In the genomic region with DNA sequence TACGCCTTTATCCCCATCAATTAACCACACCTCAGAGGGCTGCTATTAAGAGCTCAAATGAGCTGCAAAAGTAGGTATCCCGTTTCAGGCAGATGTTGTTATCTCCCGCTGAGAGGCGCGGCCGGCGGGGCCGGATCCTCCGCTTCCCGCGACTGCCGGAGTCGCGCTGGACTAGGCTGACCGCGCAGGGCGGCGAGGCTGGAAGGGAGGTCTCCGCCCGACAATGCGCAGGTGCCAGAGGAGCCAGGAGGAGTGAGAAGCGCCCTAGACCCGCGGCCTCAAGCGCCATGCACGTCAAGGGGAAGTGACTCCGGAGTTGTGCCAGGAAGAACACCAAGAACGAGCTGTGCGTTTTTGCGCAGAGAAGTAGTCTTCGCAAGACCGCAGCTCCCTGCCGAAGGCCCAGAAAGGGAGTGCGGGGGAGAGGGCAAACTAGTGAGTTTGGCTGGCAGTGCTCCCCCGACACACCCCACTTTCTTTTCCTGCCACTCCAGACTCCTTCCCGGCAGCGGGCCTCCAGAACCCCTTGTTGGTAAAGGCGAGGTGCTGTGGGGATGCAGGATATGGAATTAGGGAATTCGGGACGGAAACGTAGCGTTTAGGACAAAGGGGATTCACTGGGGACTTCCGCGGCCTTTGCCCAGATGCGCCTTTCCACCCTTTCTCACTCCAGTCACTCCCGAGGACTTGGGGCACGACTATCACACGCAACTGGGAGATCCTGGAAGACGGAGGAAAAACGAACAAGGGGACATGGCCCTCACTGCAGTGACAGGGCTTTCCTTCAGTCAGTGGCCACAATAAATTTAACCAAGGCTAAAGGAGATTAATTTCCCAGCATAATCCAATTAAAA, we compare ENCODE assay signal across 10 cellular contexts. TPM values are rescaled to one million over a fixed set of nuclear protein-coding genes. Genes with fewer than 3 reads are reported as not detected.
A peak's percentile ranks its signal among the peaks of the same experiment; 100 is the strongest.
DNase-seq lines count a peak whose midpoint lies in the region; ATAC-seq and TF ChIP-seq lines count a peak whose summit lies in the region.
"Had no signal": no experiment of that assay in that cellular context is flagged by ENCODE, and none has a peak within 500 bp of the region (broad histone marks: within the 10 kb centered on the region; RNA-seq: fewer than 3 reads in every experiment).

No MANE protein-coding gene starts in this region.

- no peak for DNase-seq in activated naive CD8-positive, alpha-beta T cell treated with anti-CD3 and anti-CD28 coated beads, Interleukin-2, amount 10 ng/mL, durations not matched to agents 7 days and 5 days
- DNase-seq in activated naive CD8-positive, alpha-beta T cell treated with anti-CD3 and anti-CD28 coated beads for 36 hours, result no peak
- peak; percentile 29 for DNase-seq in mammary epithelial cell
- DNase-seq in tibial nerve (ENCODE audit: low spot score in 2 of 2), result no peak
- DNase-seq in aorta, result no peak
- DNase-seq: activated CD8-positive, alpha-beta memory T cell treated with anti-CD3 and anti-CD28 coated beads, Interleukin-2, amount 50 U/mL, for 4 hours had no signal

- peak overlapping the region; percentile 23 to 45 (median 33) for H3K4me3 ChIP-seq in mammary epithelial cell (replicated peaks in 1 of 3; ENCODE audit: insufficient read depth in 1 of 3, low read depth in 2 of 3, low read length in 3 of 3)
- H3K4me3 ChIP-seq in tibial nerve, result peak overlapping the region in 2 of 4 donors; percentile 21 to 36
- H3K4me3 ChIP-seq in aorta (ENCODE audit: low read length in 2 of 2), result no peak overlapping the region

- no peak overlapping the region for H3K27ac Mint-ChIP-seq in activated naive CD8-positive, alpha-beta T cell treated with anti-CD3 and anti-CD28 coated beads, Interleukin-2, amount 10 ng/mL, durations not matched to agents 7 days and 5 days
- H3K27ac Mint-ChIP-seq in activated naive CD8-positive, alpha-beta T cell treated with anti-CD3 and anti-CD28 coated beads for 36 hours, result no peak overlapping the region

- H3K4me1 ChIP-seq in mammary epithelial cell (ENCODE audit: insufficient read depth, low read length), result peaks cover 14% of the 10 kb centered on the region
- H3K4me1 ChIP-seq in tibial nerve, result peaks cover 0 to 69% (median 13%) of the 10 kb centered on the region in 4 donors
- H3K4me1 ChIP-seq in aorta (ENCODE audit: control insufficient read depth in 1 of 2, insufficient read depth in 2 of 2, low read length in 2 of 2), result no peaks in the 10 kb centered on the region

- no peak for TF ChIP-seq EP300 in tibial nerve (IDR thresholded peaks at IDR 0.05)

- H3K27me3 ChIP-seq in mammary epithelial cell (ENCODE audit: insufficient read depth, low read length) (no peaks in the 10 kb centered on the region), layer of hippocampus (ENCODE audit: control insufficient read depth, insufficient read depth, low read length) (peaks cover 5% of the 10 kb centered on the region), tibial nerve (no peaks in the 10 kb centered on the region), aorta (ENCODE audit: control insufficient read depth in 1 of 2, insufficient read depth in 2 of 2, low read length in 1 of 2) (no peaks in the 10 kb centered on the region)

- peaks cover 90% of the 10 kb centered on the region for H3K27me3 Mint-ChIP-seq in activated naive CD8-positive, alpha-beta T cell treated with anti-CD3 and anti-CD28 coated beads, Interleukin-2, amount 10 ng/mL, durations not matched to agents 7 days and 5 days
- peaks cover 97% of the 10 kb centered on the region for H3K27me3 Mint-ChIP-seq in activated naive CD8-positive, alpha-beta T cell treated with anti-CD3 and anti-CD28 coated beads for 36 hours

- TF ChIP-seq CTCF in mammary epithelial cell (conservative IDR thresholded peaks at IDR 0.05 in 1 of 2, IDR thresholded peaks at IDR 0.05 in 1 of 2; ENCODE audit: extremely low read depth in 1 of 2, insufficient read depth in 1 of 2, low read depth in 1 of 2, low read length in 2 of 2) (no peak), tibial nerve (IDR thresholded peaks at IDR 0.05) (no peak)

- dilution Hi-C loops in mammary epithelial cell (cut with HindIII; ENCODE audit: low sequenced_read_pairs), result no loop called here

- no peaks in the 10 kb centered on the region for H4K20me1 ChIP-seq in mammary epithelial cell (ENCODE audit: insufficient read depth, low read length)

- TF ChIP-seq POLR2A in tibial nerve (IDR thresholded peaks at IDR 0.05), result no peak

- peaks cover 11% of the 10 kb centered on the region for H3K4me1 Mint-ChIP-seq in activated naive CD8-positive, alpha-beta T cell treated with anti-CD3 and anti-CD28 coated beads, Interleukin-2, amount 10 ng/mL, durations not matched to agents 7 days and 5 days
- peaks cover 20% of the 10 kb centered on the region for H3K4me1 Mint-ChIP-seq in activated naive CD8-positive, alpha-beta T cell treated with anti-CD3 and anti-CD28 coated beads for 36 hours

- H3K9me3 ChIP-seq in mammary epithelial cell (replicated peaks; ENCODE audit: insufficient read depth, low read length), result no peaks in the 10 kb centered on the region
- H3K9me3 ChIP-seq in tibial nerve, result peaks cover 0 to 2% (median 0%) of the 10 kb centered on the region in 4 donors
- no peaks in the 10 kb centered on the region for H3K9me3 ChIP-seq in aorta (ENCODE audit: control insufficient read depth, low read length)

- intact Hi-C loops in mammary epithelial cell (cut with micrococcal nuclease), result no loop called here
- intact Hi-C loops in aorta (cut with DNase I), result no loop called here

- H3K36me3 ChIP-seq in mammary epithelial cell (ENCODE audit: insufficient read depth, low read length) (no peaks in the 10 kb centered on the region), tibial nerve (peaks cover 0 to 30% (median 0%) of the 10 kb centered on the region in 3 donors), aorta (ENCODE audit: control insufficient read depth in 1 of 2, insufficient read depth in 2 of 2, low read length in 1 of 2) (no peaks in the 10 kb centered on the region)

- no peaks in the 10 kb centered on the region for H3K79me2 ChIP-seq in mammary epithelial cell (ENCODE audit: insufficient read depth, low read length)

- no peak for ATAC-seq in activated naive CD8-positive, alpha-beta T cell treated with anti-CD3 and anti-CD28 coated beads, Interleukin-2, amount 10 ng/mL, durations not matched to agents 7 days and 5 days (ENCODE audit: low read depth)
- ATAC-seq in HG02678 (IDR thresholded peaks at IDR 0.05; ENCODE audit: unreplicated experiment) (no peak), aorta (ENCODE audit: low FRiP score) (no peak)
- no peak for ATAC-seq in activated CD4-positive, CD25-positive, alpha-beta regulatory T cell treated with anti-CD3 and anti-CD28 coated beads, Interleukin-2, amount 50 U/mL, for 24 hours

- H3K9me3 Mint-ChIP-seq in activated naive CD8-positive, alpha-beta T cell treated with anti-CD3 and anti-CD28 coated beads, Interleukin-2, amount 10 ng/mL, durations not matched to agents 7 days and 5 days, result no peaks in the 10 kb centered on the region
- peaks cover 2% of the 10 kb centered on the region for H3K9me3 Mint-ChIP-seq in activated naive CD8-positive, alpha-beta T cell treated with anti-CD3 and anti-CD28 coated beads for 36 hours

- H3K36me3 Mint-ChIP-seq in activated naive CD8-positive, alpha-beta T cell treated with anti-CD3 and anti-CD28 coated beads, Interleukin-2, amount 10 ng/mL, durations not matched to agents 7 days and 5 days, result peaks cover 1% of the 10 kb centered on the region
- peaks cover 1% of the 10 kb centered on the region for H3K36me3 Mint-ChIP-seq in activated naive CD8-positive, alpha-beta T cell treated with anti-CD3 and anti-CD28 coated beads for 36 hours

- in situ Hi-C loops in mammary epithelial cell (cut with MboI; ENCODE audit: low sequenced_read_pairs in 2 of 2), result no loop called here

- WGBS in mammary epithelial cell (ENCODE audit: low coverage, missing lambda C conversion rate), result 17% methylated on average over 28 of the region's 50 CpGs
- 59 to 62% methylated on average over 50 of the region's 50 CpGs for WGBS in tibial nerve, 2 donors
- 37 to 39% methylated on average over 50 of the region's 50 CpGs for WGBS in aorta, 2 donors

- no peak overlapping the region for H3K27ac ChIP-seq in mammary epithelial cell (ENCODE audit: insufficient read depth, low read depth, low read length)
- peak overlapping the region; percentile 77 for H3K27ac ChIP-seq in layer of hippocampus (ENCODE audit: low read depth, low read length)
- peak overlapping the region; percentile 21 to 95 (median 54) for H3K27ac ChIP-seq in tibial nerve
- H3K27ac ChIP-seq in aorta (ENCODE audit: low read depth in 1 of 2, low read length in 2 of 2), result no peak overlapping the region
- H3K27ac ChIP-seq: C4-2B had no signal

- H3K9ac ChIP-seq in mammary epithelial cell (ENCODE audit: insufficient read depth, low read length), result no peak overlapping the region

- peak overlapping the region; percentile 95 for H3K4me2 ChIP-seq in mammary epithelial cell (ENCODE audit: insufficient read depth, low read depth, low read length)

- peak overlapping the region; percentile 79 for H2AFZ ChIP-seq in mammary epithelial cell (ENCODE audit: low read depth, low read length)

- CTCF ChIA-PET in mammary epithelial cell (lab: Charles Lee; ENCODE audit: low non-redundant PET), result no interaction called here

- POLR2A ChIA-PET in activated naive CD8-positive, alpha-beta T cell treated with anti-CD3 and anti-CD28 coated beads, Interleukin-2, amount 10 ng/mL, durations not matched to agents 7 days and 5 days (lab: Charles Lee), result interaction anchor here (1.4 kb wide), 1 partner anchor 13 kb away, joined by 3 read pairs; no protein-coding TSS in a partner anchor

- BruUV-seq in mammary epithelial cell (replicated peaks; lab: Mats Ljungman, UMichigan), result no TSS peak

- peak overlapping the region; percentile 9 for H3K4me3 Mint-ChIP-seq in activated naive CD8-positive, alpha-beta T cell treated with anti-CD3 and anti-CD28 coated beads, Interleukin-2, amount 10 ng/mL, durations not matched to agents 7 days and 5 days
- H3K4me3 Mint-ChIP-seq in activated naive CD8-positive, alpha-beta T cell treated with anti-CD3 and anti-CD28 coated beads for 36 hours, result no peak overlapping the region

RNA-seq across cellular contexts. Expression of a gene that starts 8.0 kb away (rescaled TPM):
- not detected for total RNA-seq in activated naive CD8-positive, alpha-beta T cell treated with anti-CD3 and anti-CD28 coated beads, Interleukin-2, amount 10 ng/mL, durations not matched to agents 7 days and 5 days
- not detected for total RNA-seq in activated naive CD8-positive, alpha-beta T cell treated with anti-CD3 and anti-CD28 coated beads for 36 hours
- 10 to 100 TPM in 1 of 2 donors, 1 to 10 TPM in 1; 8.7 to 12.2 TPM for total RNA-seq in mammary epithelial cell
- 4.4 TPM for polyA plus RNA-seq in mammary epithelial cell
- 0.26 TPM for polyA minus RNA-seq in mammary epithelial cell
- total RNA-seq in tibial nerve, result 10 to 100 TPM; 13.5 to 38.4 (median 35.4) TPM
- 10 to 100 TPM in 1 of 2 donors, 1 to 10 TPM in 1; 7.6 to 16.8 TPM for total RNA-seq in aorta
- 1 to 10 TPM in 1 of 2 donors, under 1 TPM in 1; 0.08 to 2.8 TPM for polyA plus RNA-seq in aorta

RNA-seq across cellular contexts. Expression of a gene that starts 10.0 kb away (rescaled TPM):
- total RNA-seq in activated naive CD8-positive, alpha-beta T cell treated with anti-CD3 and anti-CD28 coated beads, Interleukin-2, amount 10 ng/mL, durations not matched to agents 7 days and 5 days, result not detected
- total RNA-seq in activated naive CD8-positive, alpha-beta T cell treated with anti-CD3 and anti-CD28 coated beads for 36 hours, result not detected
- total RNA-seq in mammary epithelial cell (1 to 10 TPM; 3.3 to 3.5 TPM), tibial nerve (10 to 100 TPM; 64.9 to 81.3 (median 67.6) TPM), aorta (10 to 100 TPM in 1 of 2 donors, 1 to 10 TPM in 1; 10.0 to 27.0 TPM)
- polyA plus RNA-seq in mammary epithelial cell (7.8 TPM), aorta (under 1 TPM in 1 of 2 donors, not detected in 1; 0.72 TPM)
- 0.10 TPM for polyA minus RNA-seq in mammary epithelial cell

Comparison
In these comparisons a context has a peak if more than half of its experiments do, and no peak if none do; other contexts are left out.
1. H3K27ac ChIP-seq: peak in layer of hippocampus (single experiment) and tibial nerve (4 of 4); none in mammary epithelial cell (single experiment) and aorta (0 of 2).
2. H3K4me3 ChIP-seq: peak in mammary epithelial cell (3 of 3); none in aorta (0 of 2).
3. RNA of a gene that starts 8.0 kb away (total RNA-seq): 13.5 to 38.4 TPM in tibial nerve, 7.6 to 16.8 TPM in aorta and 8.7 to 12.2 TPM in mammary epithelial cell; not detected in activated naive CD8-positive, alpha-beta T cell treated with anti-CD3 and anti-CD28 coated beads, Interleukin-2, amount 10 ng/mL, durations not matched to agents 7 days and 5 days and not detected in activated naive CD8-positive, alpha-beta T cell treated with anti-CD3 and anti-CD28 coated beads for 36 hours; every median in the first group is over 4 times any median in the second.
4. RNA of a gene that starts 10.0 kb away (total RNA-seq): 64.9 to 81.3 TPM in tibial nerve, 10.0 to 27.0 TPM in aorta and 3.3 to 3.5 TPM in mammary epithelial cell; not detected in activated naive CD8-positive, alpha-beta T cell treated with anti-CD3 and anti-CD28 coated beads, Interleukin-2, amount 10 ng/mL, durations not matched to agents 7 days and 5 days and not detected in activated naive CD8-positive, alpha-beta T cell treated with anti-CD3 and anti-CD28 coated beads for 36 hours; every median in the first group is over 4 times any median in the second.